ENCODE assay signal across 1 cellular context in the genomic region with DNA sequence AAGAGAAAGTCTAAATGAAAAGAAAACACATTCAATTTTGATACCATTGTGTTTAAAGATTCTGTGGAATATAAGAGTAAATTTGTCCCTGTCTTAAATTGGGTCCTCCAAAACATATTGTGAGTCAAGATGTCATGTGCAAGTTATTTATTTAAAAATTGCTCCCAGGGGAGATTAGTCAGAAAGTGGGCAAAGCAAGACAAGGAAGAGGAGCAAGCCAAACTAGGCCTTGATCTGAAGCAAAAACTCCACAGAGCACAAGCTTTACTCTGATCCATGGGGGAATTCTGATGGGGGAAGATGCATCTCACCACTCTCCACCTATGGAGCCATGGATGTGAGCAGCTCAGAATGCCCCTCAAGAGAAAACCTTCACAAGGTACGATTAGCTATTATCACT.
A peak's percentile ranks its signal among the peaks of the same experiment; 100 is the strongest.
TF ChIP-seq lines count a peak whose summit lies in the region.

No MANE protein-coding gene starts in this region.

TF ChIP-seq in IMR-90, 13 proteins besides CTCF, POLR2A, EP300 and RAD21:
- TF ChIP-seq CHD1 (IDR thresholded peaks at IDR 0.05; ENCODE audit: low read depth, low read length) = no peak
- peak; percentile 27; the same call in 1 of the 2 replicates for TF ChIP-seq BHLHE40 (IDR thresholded peaks at IDR 0.05; ENCODE audit: low read depth, low read length)
- TF ChIP-seq, protein P1, sequence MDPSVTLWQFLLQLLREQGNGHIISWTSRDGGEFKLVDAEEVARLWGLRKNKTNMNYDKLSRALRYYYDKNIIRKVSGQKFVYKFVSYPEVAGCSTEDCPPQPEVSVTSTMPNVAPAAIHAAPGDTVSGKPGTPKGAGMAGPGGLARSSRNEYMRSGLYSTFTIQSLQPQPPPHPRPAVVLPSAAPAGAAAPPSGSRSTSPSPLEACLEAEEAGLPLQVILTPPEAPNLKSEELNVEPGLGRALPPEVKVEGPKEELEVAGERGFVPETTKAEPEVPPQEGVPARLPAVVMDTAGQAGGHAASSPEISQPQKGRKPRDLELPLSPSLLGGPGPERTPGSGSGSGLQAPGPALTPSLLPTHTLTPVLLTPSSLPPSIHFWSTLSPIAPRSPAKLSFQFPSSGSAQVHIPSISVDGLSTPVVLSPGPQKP (IDR thresholded peaks at IDR 0.05; ENCODE audit: borderline replicate concordance, low read depth, low read length) = no peak
- no peak for TF ChIP-seq RFX5 (IDR thresholded peaks at IDR 0.05; ENCODE audit: low read depth, low read length)
- no peak for TF ChIP-seq CEBPB (IDR thresholded peaks at IDR 0.05; ENCODE audit: low read depth, low read length)
